Comparison of ENCODE assay signal across 7 cellular contexts in the genomic region with DNA sequence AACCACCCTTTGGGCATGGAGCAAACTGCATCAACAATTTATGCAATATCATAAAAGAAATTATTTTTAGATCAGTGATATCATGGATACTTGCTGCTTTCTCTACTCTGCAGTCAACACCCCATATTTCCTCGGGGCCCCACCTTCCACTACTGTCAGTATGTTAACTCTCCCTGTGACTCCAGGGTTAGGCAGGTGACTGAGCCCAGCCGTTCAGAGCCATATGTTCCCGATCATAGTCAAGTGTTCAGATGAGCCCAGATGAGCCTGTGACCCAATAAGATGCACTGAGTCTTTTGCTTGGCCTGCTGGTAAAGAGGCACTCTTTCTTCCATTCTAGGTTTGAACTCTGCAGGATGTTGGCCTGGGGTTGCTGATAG. TPM values are rescaled to one million over a fixed set of nuclear protein-coding genes. Genes with fewer than 3 reads are reported as not detected.
A peak's percentile ranks its signal among the peaks of the same experiment; 100 is the strongest.
DNase-seq lines count a peak whose midpoint lies in the region; ATAC-seq, FAIRE-seq and TF ChIP-seq lines count a peak whose summit lies in the region.
"Not testable (repeated sequence)": the region's sequence is repeated elsewhere in the genome, so short reads cannot be mapped to it uniquely, and the experiment has no call there.

No MANE protein-coding gene starts in this region.

- not testable (repeated sequence) for H3K79me2 ChIP-seq in K562 (ENCODE audit: control insufficient read depth, insufficient read depth, low read length)

- not testable (repeated sequence) for TF ChIP-seq POLR2A in K562 (conservative IDR thresholded peaks at IDR 0.05)

- H3K9me3 Mint-ChIP-seq in WTC11, nephron: not testable (repeated sequence)

- H3K27ac Mint-ChIP-seq in WTC11, result peak overlapping the region; percentile 17; the same call in 1 of the 2 replicates
- H3K27ac Mint-ChIP-seq in nephron, result peak overlapping the region in 2 of 3 experiments; percentile 5 to 91

- in situ Hi-C loops in K562 (cut with MboI), result not testable (repeated sequence)

- not testable (repeated sequence) for H3K4me1 ChIP-seq in K562 (replicated peaks in 1 of 2; ENCODE audit: control insufficient read depth in 2 of 2, insufficient read depth in 2 of 2, low read length in 2 of 2)

- H2AFZ ChIP-seq in K562 (ENCODE audit: low read depth, low read length), result not testable (repeated sequence)

- H3K4me1 Mint-ChIP-seq in WTC11, result not testable (repeated sequence)
- peaks cover 16% of the 10 kb centered on the region for H3K4me1 Mint-ChIP-seq in nephron

- H3K9me1 ChIP-seq in K562 (ENCODE audit: control insufficient read depth, insufficient read depth, low read length), result not testable (repeated sequence)

- TF ChIP-seq EP300 in K562 (IDR thresholded peaks at IDR 0.05; ENCODE audit: low read length), result not testable (repeated sequence)

- not testable (repeated sequence) for H3K9me3 ChIP-seq in K562 (replicated peaks; ENCODE audit: control insufficient read depth, insufficient read depth, low read depth, low read length)

- H4K20me1 ChIP-seq in K562 (replicated peaks; ENCODE audit: control insufficient read depth, insufficient read depth, low read length), result not testable (repeated sequence)

- POLR2A ChIA-PET in WTC11 (lab: Charles Lee); K562 (lab: Yijun Ruan, JAX): not testable (repeated sequence)

- peak; percentile 63 for DNase-seq in NCI-H524 treated with DMSO at 0.1 percent for 48 hours (lab: John Stamatoyannopoulos, UW)
- DNase-seq in WTC11 (ENCODE audit: low spot score); K562 (ENCODE audit: extremely low read depth in 1 of 4, low spot score in 3 of 4); left ventricle myocardium superior; sciatic nerve (ENCODE audit: low spot score): not testable (repeated sequence)

- H3K4me3 ChIP-seq in K562, result not testable (repeated sequence)

- FAIRE-seq in K562 (lab: Jason Lieb, UNC), result peak; percentile 75

- TF ChIP-seq CTCF in 22Rv1 (IDR thresholded peaks at IDR 0.05); WTC11 (IDR thresholded peaks at IDR 0.05); K562 (IDR thresholded peaks at IDR 0.05 in 2 of 3, conservative IDR thresholded peaks at IDR 0.05 in 1 of 3; ENCODE audit: insufficient read depth in 2 of 3, low read depth in 1 of 3, low read length in 3 of 3); nephron (IDR thresholded peaks at IDR 0.05; ENCODE audit: unreplicated experiment in 3 of 3): not testable (repeated sequence)

- ATAC-seq in WTC11, K562: not testable (repeated sequence)
- ATAC-seq in left ventricle myocardium superior (peak; percentile 10), sciatic nerve (peak; percentile 7)

- not testable (repeated sequence) for H3K36me3 Mint-ChIP-seq in WTC11; nephron (ENCODE audit: low read depth)

- not testable (repeated sequence) for H3K4me3 Mint-ChIP-seq in WTC11, nephron

- H3K9ac ChIP-seq in K562 (ENCODE audit: insufficient read depth in 1 of 2, low read depth in 2 of 2, low read length in 2 of 2), result not testable (repeated sequence)

- not testable (repeated sequence) for BruUV-seq in K562 (replicated peaks; lab: Mats Ljungman, UMichigan)

- CTCF ChIA-PET in WTC11 (lab: Charles Lee); K562 (lab: Yijun Ruan, JAX; ENCODE audit: low intra/inter-chr PET ratio): not testable (repeated sequence)

- not testable (repeated sequence) for H3K27me3 Mint-ChIP-seq in WTC11 (ENCODE audit: low read depth); nephron (ENCODE audit: low read depth)

- H3K4me2 ChIP-seq in K562 (ENCODE audit: insufficient read depth, low read length), result not testable (repeated sequence)

- intact Hi-C loops in K562 (cut with micrococcal nuclease); left ventricle myocardium superior (cut with micrococcal nuclease); sciatic nerve (cut with DNase I): not testable (repeated sequence)

- 0% methylated on average over 3 of the region's 3 CpGs for WGBS in K562 (ENCODE audit: insufficient coverage, low coverage, missing lambda C conversion rate)

- H3K36me3 ChIP-seq in K562 (ENCODE audit: control insufficient read depth, insufficient read depth, low read length), result not testable (repeated sequence)

- 0 out of 2 replicates have a peak overlapping the region, but pooled peaks have one; percentile 29 for H3K27ac ChIP-seq in 22Rv1
- H3K27ac ChIP-seq in K562 (ENCODE audit: extremely low read depth, low read depth, low read length), result not testable (repeated sequence)

- H3K27me3 ChIP-seq in K562 (ENCODE audit: control insufficient read depth in 2 of 2, insufficient read depth in 2 of 2, low read length in 2 of 2), result not testable (repeated sequence)

- not testable (repeated sequence) for TF ChIP-seq RAD21 in K562 (CRISPR knock-in tag; conservative IDR thresholded peaks at IDR 0.05 in 1 of 2, IDR thresholded peaks at IDR 0.05 in 1 of 2)

RNA-seq across cellular contexts. Expression of gene AKAP13, which starts 32.0 kb away (rescaled TPM):
- total RNA-seq in WTC11 (2021), result 48.3 to 50.3 TPM (median 48.9 TPM) in 3 replicates
- 1.5 and 4.9 TPM in 2 replicates for total RNA-seq in K562 (2011; cell fraction: chromatin; rRNA removed; ENCODE audit: low replicate concordance)
- total RNA-seq in K562 (2011; cell fraction: nucleolus; rRNA removed), result 0.53 and 3.8 TPM in 2 replicates
- total RNA-seq in K562 (2011; cell fraction: nucleoplasm; rRNA removed), result 2.4 and 5.6 TPM in 2 replicates
- 0.23 and 0.61 TPM in 2 replicates for total RNA-seq in K562 (2014; rRNA removed)
- total RNA-seq in K562 (2014; rRNA removed; fragmentation: Illumina TruSeq; extraction: Trizol), result 0.58 and 0.70 TPM in 2 replicates
- 0.65 and 0.90 TPM in 2 replicates for total RNA-seq in K562 (2015; rRNA removed; fragmentation: Illumina TruSeq; extraction: Trizol)
- total RNA-seq in K562 (2021), result 1.7 and 2.6 TPM in 2 replicates
- polyA plus RNA-seq in K562 (2011; rRNA removed), result 0.01 and 0.42 TPM in 2 replicates
- polyA plus RNA-seq in K562 (2011; cell fraction: cytosol; rRNA removed), result 0.01 and 0.28 TPM in 2 replicates
- polyA plus RNA-seq in K562 (2011; cell fraction: nucleus; rRNA removed), result 0.20 and 0.58 TPM in 2 replicates
- 0.20 and 0.72 TPM in 2 replicates for polyA plus RNA-seq in K562 (2012)
- 0.28 and 0.51 TPM in 2 replicates for polyA plus RNA-seq in K562 (2014; fragmentation: Illumina TruSeq; extraction: Trizol)
- polyA plus RNA-seq in K562 (2014; fragmentation: Nextera tagmentation; extraction: Ambion mirVana), result under 1 TPM; 0.03 to 0.14 TPM
- polyA plus RNA-seq in K562 (2014; rRNA removed), result 0.15 and 0.16 TPM in 2 replicates
- polyA minus RNA-seq in K562 (2011; rRNA and poly(A)+ RNA removed), result 0.36 and 1.6 TPM in 2 replicates
- 1.0 and 1.4 TPM in 2 replicates for polyA minus RNA-seq in K562 (2011; cell fraction: cytosol; rRNA and poly(A)+ RNA removed)
- polyA minus RNA-seq in K562 (2011; cell fraction: nucleus; rRNA and poly(A)+ RNA removed), result 0.67 and 1.3 TPM in 2 replicates
- total RNA-seq in left ventricle myocardium superior, result 284 TPM
- total RNA-seq in sciatic nerve, result 238 TPM
